ENCODE assay signal across 8 cellular contexts in genomic region chr10:112471878-112472487, GRCh38. TPM values are rescaled to one million over a fixed set of nuclear protein-coding genes. Genes with fewer than 3 reads are reported as not detected.
DNase-seq lines count a peak whose midpoint lies in the region; ATAC-seq and TF ChIP-seq lines count a peak whose summit lies in the region.

No MANE protein-coding gene starts in this region.

- no peaks in the 10 kb centered on the region for H3K27me3 Mint-ChIP-seq in activated T-cell treated with anti-CD3 and anti-CD28 coated beads, Interleukin-2, amount 50 U/mL, for 72 hours (ENCODE audit: low read depth)

- H3K4me1 ChIP-seq in suprapubic skin = no peaks in the 10 kb centered on the region

- H3K27ac ChIP-seq in suprapubic skin = no peak overlapping the region

- H3K9me3 Mint-ChIP-seq in activated T-cell treated with anti-CD3 and anti-CD28 coated beads, Interleukin-2, amount 50 U/mL, for 72 hours = no peaks in the 10 kb centered on the region

- DNase-seq in activated T-cell treated with anti-CD3 and anti-CD28 coated beads, Interleukin-2, amount 50 U/mL, for 72 hours = no peak
- DNase-seq in activated T-cell treated with anti-CD3 and anti-CD28 coated beads for 4 hours (no peak), H7 (peak; percentile 33), NAMALWA (ENCODE audit: low spot score) (peak; percentile 67), glomerular visceral epithelial cell (ENCODE audit: extremely low spot score) (peak; percentile 39), retina (peak; percentile 48), suprapubic skin (ENCODE audit: low spot score in 2 of 2) (no peak)

- no peak for TF ChIP-seq EP300 in suprapubic skin (IDR thresholded peaks at IDR 0.05)

- no peak overlapping the region for H3K27ac Mint-ChIP-seq in activated T-cell treated with anti-CD3 and anti-CD28 coated beads, Interleukin-2, amount 50 U/mL, for 72 hours

- no peak for TF ChIP-seq POLR2A in suprapubic skin (IDR thresholded peaks at IDR 0.05)

- H3K36me3 Mint-ChIP-seq in activated T-cell treated with anti-CD3 and anti-CD28 coated beads, Interleukin-2, amount 50 U/mL, for 72 hours (ENCODE audit: insufficient read depth in 2 of 2) = peaks cover 0 to 6% of the 10 kb centered on the region in 2 donors

- no peak overlapping the region for H3K4me3 ChIP-seq in H7 (ENCODE audit: insufficient read depth, low read depth, low read length)
- H3K4me3 ChIP-seq in WI38 (ENCODE audit: low read depth, low read length) = no peak overlapping the region
- H3K4me3 ChIP-seq in suprapubic skin = no peak overlapping the region

- WGBS in suprapubic skin = 19% methylated on average over 4 of the region's 4 CpGs

- no peaks in the 10 kb centered on the region for H3K36me3 ChIP-seq in H7 (replicated peaks; ENCODE audit: control insufficient read depth, insufficient read depth, low read length)
- H3K36me3 ChIP-seq in suprapubic skin = peaks cover 14% of the 10 kb centered on the region

- H3K9me3 ChIP-seq in suprapubic skin = no peaks in the 10 kb centered on the region

- TF ChIP-seq CTCF in WI38 (IDR thresholded peaks at IDR 0.05; ENCODE audit: low read depth, low read length) = peak; percentile 14; the same call in 1 of the 2 replicates
- peak in 1 of 2 donors; percentile 62 for TF ChIP-seq CTCF in suprapubic skin (IDR thresholded peaks at IDR 0.05)

- no peak overlapping the region for H3K4me3 Mint-ChIP-seq in activated T-cell treated with anti-CD3 and anti-CD28 coated beads, Interleukin-2, amount 50 U/mL, for 72 hours

- H3K27me3 ChIP-seq in H7 (ENCODE audit: control insufficient read depth, insufficient read depth, low read length) (no peaks in the 10 kb centered on the region), suprapubic skin (no peaks in the 10 kb centered on the region)

- ATAC-seq in activated T-cell treated with anti-CD3 and anti-CD28 coated beads, Interleukin-2, amount 50 U/mL, for 72 hours (replicated peaks in 1 of 2) = peak; percentile 73 to 76

- peaks cover 21% of the 10 kb centered on the region for H3K4me1 Mint-ChIP-seq in activated T-cell treated with anti-CD3 and anti-CD28 coated beads, Interleukin-2, amount 50 U/mL, for 72 hours (ENCODE audit: low read depth)

RNA-seq across cellular contexts. Expression of gene VTI1A, which starts 25.0 kb away (rescaled TPM):
- total RNA-seq in activated T-cell treated with anti-CD3 and anti-CD28 coated beads, Interleukin-2, amount 50 U/mL, for 72 hours = 10 to 100 TPM; 65.5 to 71.8 TPM
- total RNA-seq in H7 (2014; rRNA removed; shearing (Covaris generic)) = 12.8 and 13.9 TPM in 2 replicates
- total RNA-seq in suprapubic skin = 10 to 100 TPM; 43.0 to 81.0 (median 49.2) TPM

RNA-seq across cellular contexts. Expression of gene ZDHHC6, which starts 25.3 kb away (rescaled TPM):
- 10 to 100 TPM; 61.1 to 78.7 TPM for total RNA-seq in activated T-cell treated with anti-CD3 and anti-CD28 coated beads, Interleukin-2, amount 50 U/mL, for 72 hours
- total RNA-seq in H7 (2014; rRNA removed; shearing (Covaris generic)) = 12.3 and 14.3 TPM in 2 replicates
- 10 to 100 TPM; 11.4 to 46.3 (median 15.6) TPM for total RNA-seq in suprapubic skin

Comparison
In these comparisons a context has a peak if more than half of its experiments do, and no peak if none do; other contexts are left out.
1. DNase-seq: peak in H7 (single experiment), NAMALWA (single experiment), glomerular visceral epithelial cell (single experiment) and retina (single experiment); none in activated T-cell treated with anti-CD3 and anti-CD28 coated beads, Interleukin-2, amount 50 U/mL, for 72 hours (0 of 2), activated T-cell treated with anti-CD3 and anti-CD28 coated beads for 4 hours (single experiment) and suprapubic skin (0 of 2).